ENCODE assay signal across 13 cellular contexts in the genomic region with DNA sequence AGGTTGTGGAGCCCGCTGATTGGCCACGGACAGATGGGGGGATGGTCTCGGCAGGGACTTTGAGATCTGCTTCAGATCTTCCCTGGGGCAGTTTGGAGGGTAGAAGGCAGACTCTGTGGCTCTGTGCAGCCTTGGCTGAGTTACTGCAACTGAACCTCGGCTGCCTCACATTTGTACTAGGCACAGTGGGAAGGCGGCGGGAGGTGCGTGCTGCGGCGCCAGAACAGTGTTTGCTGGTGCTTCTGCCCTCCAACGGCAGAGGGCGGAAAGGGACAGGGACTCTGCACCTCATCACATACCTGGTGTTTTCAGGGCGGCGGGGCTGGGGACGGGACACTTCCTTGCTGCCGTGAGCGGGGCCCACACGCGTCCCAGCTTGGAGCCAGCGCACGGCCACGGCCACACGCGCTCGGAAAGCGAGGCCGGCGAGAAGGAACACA. TPM values are rescaled to one million over a fixed set of nuclear protein-coding genes. Genes with fewer than 3 reads are reported as not detected.
DNase-seq lines count a peak whose midpoint lies in the region; TF ChIP-seq lines count a peak whose summit lies in the region.
"Had no signal": no experiment of that assay in that cellular context is flagged by ENCODE, and none has a peak within 500 bp of the region (broad histone marks: within the 10 kb centered on the region; RNA-seq: fewer than 3 reads in every experiment).

No MANE protein-coding gene starts in this region.

- H3K9me3 ChIP-seq in cardiac muscle cell (ENCODE audit: low read depth): no peaks in the 10 kb centered on the region
- no peaks in the 10 kb centered on the region for H3K9me3 ChIP-seq in left ventricle myocardium inferior (replicated peaks)
- no peaks in the 10 kb centered on the region for H3K9me3 ChIP-seq in thyroid gland
- no peaks in the 10 kb centered on the region for H3K9me3 ChIP-seq in MG63
- H3K9me3 ChIP-seq: adrenal gland, BLaER1 had no signal

- 68 to 69% methylated on average over 18 to 27 of the region's 27 CpGs for WGBS in thyroid gland, 2 donors

- intact Hi-C loops in left ventricle myocardium inferior (cut with micrococcal nuclease) (no loop called here), thyroid gland (cut with DNase I) (no loop called here)

- in situ Hi-C loops in astrocyte of the spinal cord (cut with HindIII; ENCODE audit: low sequenced_read_pairs): loop anchor here (25.0 kb wide), 1 partner anchor 299 kb away; the partner anchor contains the start of gene NBL1

- H3K27me3 ChIP-seq in cardiac muscle cell: no peaks in the 10 kb centered on the region
- H3K27me3 ChIP-seq in left ventricle myocardium inferior (ENCODE audit: low read depth): no peaks in the 10 kb centered on the region
- H3K27me3 ChIP-seq in thyroid gland: no peaks in the 10 kb centered on the region
- H3K27me3 ChIP-seq in MG63: no peaks in the 10 kb centered on the region
- H3K27me3 ChIP-seq: adrenal gland, BLaER1 had no signal

- H3K4me1 ChIP-seq in cardiac muscle cell (ENCODE audit: low read depth): no peaks in the 10 kb centered on the region
- peaks cover 12% of the 10 kb centered on the region for H3K4me1 ChIP-seq in left ventricle myocardium inferior
- H3K4me1 ChIP-seq in thyroid gland: peaks cover 0 to 6% of the 10 kb centered on the region in 2 donors

- DNase-seq in cardiac muscle cell (ENCODE audit: low read depth in 1 of 2, low spot score in 1 of 2) (peak in 1 of 2 donors; percentile 68), left ventricle myocardium inferior (no peak), astrocyte of the spinal cord (ENCODE audit: low read depth, low spot score) (no peak), iPS-NIHi7 (ENCODE audit: extremely low spot score) (peak; percentile 77), thyroid gland (peak; percentile 46 to 52), MG63 (no peak), SIG-M5 (lab: John Stamatoyannopoulos, UW) (no peak)
- DNase-seq in effector CD8-positive, alpha-beta T cell (lab: John Stamatoyannopoulos, UW): no peak
- DNase-seq: activated CD4-positive, alpha-beta T cell treated with anti-CD3 and anti-CD28 coated beads for 48 hours; foreskin melanocyte; NCI-H1048 had no signal

- H3K4me3 ChIP-seq in cardiac muscle cell (no peak overlapping the region), left ventricle myocardium inferior (no peak overlapping the region), astrocyte of the spinal cord (ENCODE audit: low read depth, low read length) (no peak overlapping the region), thyroid gland (replicated peaks in 1 of 3) (no peak overlapping the region), MG63 (no peak overlapping the region)
- H3K4me3 ChIP-seq: adrenal gland, BLaER1 had no signal

- no peak for TF ChIP-seq POLR2A in thyroid gland (IDR thresholded peaks at IDR 0.05)

- peaks cover 9% of the 10 kb centered on the region for H3K36me3 ChIP-seq in cardiac muscle cell
- peaks cover 44% of the 10 kb centered on the region for H3K36me3 ChIP-seq in left ventricle myocardium inferior
- peaks cover 12 to 21% of the 10 kb centered on the region in 2 donors for H3K36me3 ChIP-seq in thyroid gland
- H3K36me3 ChIP-seq in MG63: peaks cover 20% of the 10 kb centered on the region

- peak; percentile 7 for TF ChIP-seq CTCF in cardiac muscle cell (IDR thresholded peaks at IDR 0.05; ENCODE audit: low read depth, low read length)
- TF ChIP-seq CTCF in left ventricle myocardium inferior (IDR thresholded peaks at IDR 0.05; ENCODE audit: borderline replicate concordance): no peak
- TF ChIP-seq CTCF in astrocyte of the spinal cord (IDR thresholded peaks at IDR 0.05; ENCODE audit: low read depth, low read length): peak; percentile 47
- peak in 3 of 6 experiments; percentile 16 to 42 (median 40) for TF ChIP-seq CTCF in thyroid gland (IDR thresholded peaks at IDR 0.05)

- H3K27ac ChIP-seq in cardiac muscle cell (no peak overlapping the region), left ventricle myocardium inferior (replicated peaks) (no peak overlapping the region), thyroid gland (no peak overlapping the region)
- H3K27ac ChIP-seq: adrenal gland had no signal

RNA-seq across cellular contexts. Expression of gene SLC66A1, which starts 26.2 kb away (rescaled TPM):
- total RNA-seq in cardiac muscle cell (21.1 and 34.3 TPM in 2 replicates), left ventricle myocardium inferior (5.8 TPM), thyroid gland (10 to 100 TPM; 17.6 to 24.6 (median 17.8) TPM)
- 17.2 and 24.0 TPM in 2 replicates for polyA plus RNA-seq in cardiac muscle cell
- 15.9 and 19.9 TPM in 2 replicates for total RNA-seq in MG63 (2014; rRNA removed; shearing (Covaris generic); ENCODE audit: low replicate concordance)

RNA-seq across cellular contexts. Expression of gene AKR7A2, which starts 26.4 kb away (rescaled TPM):
- total RNA-seq in cardiac muscle cell (155 and 195 TPM in 2 replicates), left ventricle myocardium inferior (43.7 TPM), thyroid gland (100 to 1,000 TPM in 2 of 4 donors, 10 to 100 TPM in 2; 70.8 to 136 (median 110) TPM)
- 157 and 168 TPM in 2 replicates for polyA plus RNA-seq in cardiac muscle cell
- total RNA-seq in MG63 (2014; rRNA removed; shearing (Covaris generic); ENCODE audit: low replicate concordance): 62.1 and 83.3 TPM in 2 replicates

RNA-seq across cellular contexts. Expression of gene AKR7A3, which starts 49.8 kb away (rescaled TPM):
- total RNA-seq in cardiac muscle cell: 1.4 and 2.2 TPM in 2 replicates
- polyA plus RNA-seq in cardiac muscle cell: 0.26 and 0.96 TPM in 2 replicates
- 0.14 TPM for total RNA-seq in left ventricle myocardium inferior
- total RNA-seq in thyroid gland: 1 to 10 TPM; 1.8 to 3.5 (median 2.3) TPM
- 0.95 TPM in 1 of 2 replicates, not detected in the other for total RNA-seq in MG63 (2014; rRNA removed; shearing (Covaris generic); ENCODE audit: low replicate concordance)

Comparison
In these comparisons a context has a peak if more than half of its experiments do, and no peak if none do; other contexts are left out.
1. DNase-seq: peak in iPS-NIHi7 (single experiment) and thyroid gland (2 of 2); none in left ventricle myocardium inferior (single experiment), astrocyte of the spinal cord (single experiment), MG63 (single experiment), SIG-M5 (single experiment) and effector CD8-positive, alpha-beta T cell (single experiment).